ENCODE assay signal across 26 cellular contexts in the genomic region with DNA sequence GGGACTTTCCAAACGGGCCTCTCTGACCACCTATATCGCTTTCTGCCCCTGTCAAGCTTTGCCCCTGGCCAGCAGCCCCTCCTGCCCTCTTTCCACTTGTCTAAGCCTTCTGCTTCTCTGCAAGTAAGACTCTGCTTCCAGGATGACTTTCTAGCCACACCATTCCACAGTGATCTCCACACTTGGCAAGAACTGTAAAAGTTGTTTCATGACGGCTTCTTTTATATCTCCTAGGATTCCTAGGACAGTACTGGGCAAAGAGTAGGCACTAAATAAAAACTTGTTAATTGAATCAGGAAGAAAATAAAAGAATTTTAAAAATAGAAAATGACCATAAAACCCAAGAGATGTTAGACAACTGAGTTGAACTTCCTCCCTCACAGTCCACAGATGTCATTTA. TPM values are rescaled to one million over a fixed set of nuclear protein-coding genes. Genes with fewer than 3 reads are reported as not detected.
A peak's percentile ranks its signal among the peaks of the same experiment; 100 is the strongest.
DNase-seq lines count a peak whose midpoint lies in the region; ATAC-seq and TF ChIP-seq lines count a peak whose summit lies in the region.
"Had no signal": no experiment of that assay in that cellular context is flagged by ENCODE, and none has a peak within 500 bp of the region (broad histone marks: within the 10 kb centered on the region; RNA-seq: fewer than 3 reads in every experiment).

No MANE protein-coding gene starts in this region.

- no peak overlapping the region for H2AFZ ChIP-seq in H9 (ENCODE audit: low read length)
- H2AFZ ChIP-seq: hepatocyte had no signal

- no peak overlapping the region for H3T11ph ChIP-seq in H9 (ENCODE audit: low read length)

- H3K79me2 ChIP-seq in H9 (ENCODE audit: insufficient read depth, low read length), result no peaks in the 10 kb centered on the region

- H3K79me1 ChIP-seq in H9 (ENCODE audit: insufficient read depth, low read depth, low read length, poor library complexity, severe bottlenecking), result no peaks in the 10 kb centered on the region

- DNase-seq in AG08396 (ENCODE audit: low spot score) (peak; percentile 13), H9 (no peak), chondrocyte (ENCODE audit: low spot score) (no peak), nephron progenitor cell (no peak), inferior parietal cortex (ENCODE audit: extremely low spot score) (no peak), OCI-M1 (lab: John Stamatoyannopoulos, UW) (no peak)
- no peak for DNase-seq in activated naive CD8-positive, alpha-beta T cell treated with anti-CD3 and anti-CD28 coated beads, Interleukin-2, amount 50 U/mL, for 24 hours
- DNase-seq in T-helper 2 cell treated with Interferon-gamma antibody and Interleukin-4, amounts not matched to agents 5 μg/mL and 100 μg/mL, for 36 hours (ENCODE audit: low spot score), result no peak
- DNase-seq: activated B cell treated with CpG ODN at 0.5 μM for 24 hours; activated CD4-positive, alpha-beta memory T cell treated with anti-CD3 and anti-CD28 coated beads, Interleukin-2, amount 10 ng/mL, durations not matched to agents 7 days and 5 days; activated gamma-delta T cell treated with Interleukin-2 at 50 U/mL for 16 hours; immature natural killer cell; NCI-H146; NCI-H510A; NK-92 treated with Interleukin-12 subunit alpha and Interleukin-12 subunit beta, amount 100 ng/mL, for 24 hours; Peyer's patch; stimulated activated CD8-positive, alpha-beta memory T cell treated with anti-CD3 and anti-CD28 coated beads, Interleukin-4, amount 100 ng/mL, for 48 hours; T1000; upper lobe of right lung had no signal

- H4K5ac ChIP-seq in H9 (ENCODE audit: insufficient read length, low read depth, low read length), result no peak overlapping the region

- peaks cover 9% of the 10 kb centered on the region for H3K23me2 ChIP-seq in H9 (ENCODE audit: insufficient read length, low read depth, low read length, poor library complexity, severe bottlenecking)

- no peak overlapping the region for H3K27ac ChIP-seq in H9 (ENCODE audit: insufficient read length, low read depth, low read length)
- H3K27ac ChIP-seq: cardiac muscle cell, hepatocyte, Peyer's patch, upper lobe of right lung had no signal

- H3K27me3 ChIP-seq in H9 (ENCODE audit: insufficient read depth, low read length), result no peaks in the 10 kb centered on the region
- H3K27me3 ChIP-seq: cardiac muscle cell, hepatocyte, Peyer's patch, right atrium auricular region, upper lobe of right lung had no signal

- H4K8ac ChIP-seq in H9 (replicated peaks; ENCODE audit: insufficient read length, low read depth, low read length), result no peak overlapping the region

- no peak overlapping the region for H3K4ac ChIP-seq in H9 (ENCODE audit: low read depth, low read length)

- H4K20me1 ChIP-seq in H9 (ENCODE audit: control insufficient read depth, insufficient read depth, insufficient read length), result no peaks in the 10 kb centered on the region

- H3K36me3 Mint-ChIP-seq in H9 (ENCODE audit: insufficient read depth in 1 of 3, low read depth in 3 of 3) (no peaks in the 10 kb centered on the region), chondrocyte (ENCODE audit: low read depth) (no peaks in the 10 kb centered on the region), nephron progenitor cell (ENCODE audit: low read depth) (no peaks in the 10 kb centered on the region)
- H3K36me3 Mint-ChIP-seq in activated naive CD8-positive, alpha-beta T cell treated with anti-CD3 and anti-CD28 coated beads, Interleukin-2, amount 50 U/mL, for 24 hours (ENCODE audit: low read depth), result no peaks in the 10 kb centered on the region
- H3K36me3 Mint-ChIP-seq in T-helper 2 cell treated with Interferon-gamma antibody and Interleukin-4, amounts not matched to agents 5 μg/mL and 100 μg/mL, for 36 hours (ENCODE audit: low read depth), result peaks cover 1% of the 10 kb centered on the region
- H3K36me3 Mint-ChIP-seq: immature natural killer cell had no signal

- H4K91ac ChIP-seq in H9 (ENCODE audit: insufficient read length, low read depth, low read length), result no peak overlapping the region

- H3K14ac ChIP-seq in H9 (ENCODE audit: insufficient read depth, low read length), result no peak overlapping the region

- H3K9ac ChIP-seq in H9 (ENCODE audit: extremely low read depth, insufficient read length, low read length), result no peak overlapping the region

- no CpG with 5 or more reads among the region's 3 CpGs for WGBS in H9 (ENCODE audit: extremely low coverage, insufficient read length, low lambda C conversion rate)

- no peak for TF ChIP-seq CTCF in H9 (conservative IDR thresholded peaks at IDR 0.05)
- TF ChIP-seq CTCF in chondrocyte (IDR thresholded peaks at IDR 0.05), result no peak
- TF ChIP-seq CTCF in nephron progenitor cell (IDR thresholded peaks at IDR 0.05), result no peak

- no peak overlapping the region for H3K4me2 ChIP-seq in H9 (ENCODE audit: insufficient read depth, insufficient read length, low read length)
- H3K4me2 ChIP-seq: hepatocyte had no signal

- no peak overlapping the region for H2BK12ac ChIP-seq in H9 (ENCODE audit: insufficient read length, low read depth, low read length)

- no peak overlapping the region for H2BK120ac ChIP-seq in H9 (ENCODE audit: low read depth, low read length, poor library complexity, severe bottlenecking)

- H3K4me1 Mint-ChIP-seq in H9 (peaks cover 25 to 30% of the 10 kb centered on the region in 2 experiments), chondrocyte (ENCODE audit: low read depth) (peaks cover 46% of the 10 kb centered on the region), nephron progenitor cell (peaks cover 41% of the 10 kb centered on the region)
- H3K4me1 Mint-ChIP-seq in activated naive CD8-positive, alpha-beta T cell treated with anti-CD3 and anti-CD28 coated beads, Interleukin-2, amount 50 U/mL, for 24 hours, result peaks cover 37% of the 10 kb centered on the region
- H3K4me1 Mint-ChIP-seq in T-helper 2 cell treated with Interferon-gamma antibody and Interleukin-4, amounts not matched to agents 5 μg/mL and 100 μg/mL, for 36 hours (ENCODE audit: low read depth), result peaks cover 35% of the 10 kb centered on the region

- no peaks in the 10 kb centered on the region for H3K4me1 ChIP-seq in H9 (ENCODE audit: insufficient read depth, low read length)

- H2BK20ac ChIP-seq in H9 (ENCODE audit: low read depth, low read length, poor library complexity, severe bottlenecking), result no peak overlapping the region

- H3K9me3 Mint-ChIP-seq in H9 (no peaks in the 10 kb centered on the region; a peak in 1 of 5 replicates), chondrocyte (ENCODE audit: low read depth) (no peaks in the 10 kb centered on the region), nephron progenitor cell (no peaks in the 10 kb centered on the region)
- H3K9me3 Mint-ChIP-seq in activated naive CD8-positive, alpha-beta T cell treated with anti-CD3 and anti-CD28 coated beads, Interleukin-2, amount 50 U/mL, for 24 hours, result no peaks in the 10 kb centered on the region
- H3K9me3 Mint-ChIP-seq in T-helper 2 cell treated with Interferon-gamma antibody and Interleukin-4, amounts not matched to agents 5 μg/mL and 100 μg/mL, for 36 hours, result no peaks in the 10 kb centered on the region
- H3K9me3 Mint-ChIP-seq: activated B cell treated with CpG ODN at 0.5 μM for 24 hours; activated CD4-positive, alpha-beta memory T cell treated with anti-CD3 and anti-CD28 coated beads, Interleukin-2, amount 10 ng/mL, durations not matched to agents 7 days and 5 days; dendritic cell treated with granulocyte-macrophage colony-stimulating factor and Interleukin-4, amounts not matched to agents 40 ng/mL and 50 ng/mL, for 4 days had no signal

- no peaks in the 10 kb centered on the region for H3K9me3 ChIP-seq in H9 (ENCODE audit: control insufficient read depth, low read depth, low read length)
- H3K9me3 ChIP-seq: HAP-1, Peyer's patch, right atrium auricular region, upper lobe of right lung had no signal

- H3K18ac ChIP-seq in H9 (ENCODE audit: insufficient read length, low read depth, low read length), result no peak overlapping the region

- H2AK5ac ChIP-seq in H9 (ENCODE audit: insufficient read length, low read length), result no peak overlapping the region

- H3K4me3 Mint-ChIP-seq in H9 (no peak overlapping the region), chondrocyte (ENCODE audit: unreplicated experiment) (no peak overlapping the region), nephron progenitor cell (peak overlapping the region; percentile 48)
- no peak overlapping the region for H3K4me3 Mint-ChIP-seq in activated naive CD8-positive, alpha-beta T cell treated with anti-CD3 and anti-CD28 coated beads, Interleukin-2, amount 50 U/mL, for 24 hours
- no peak overlapping the region for H3K4me3 Mint-ChIP-seq in T-helper 2 cell treated with Interferon-gamma antibody and Interleukin-4, amounts not matched to agents 5 μg/mL and 100 μg/mL, for 36 hours
- H3K4me3 Mint-ChIP-seq: activated B cell treated with CpG ODN at 0.5 μM for 24 hours; dendritic cell treated with granulocyte-macrophage colony-stimulating factor and Interleukin-4, amounts not matched to agents 40 ng/mL and 50 ng/mL, for 4 days had no signal

- H3K27me3 Mint-ChIP-seq in H9 (ENCODE audit: low read depth), result peaks cover 2% of the 10 kb centered on the region; the same call in 1 of the 2 replicates
- H3K27me3 Mint-ChIP-seq in chondrocyte (ENCODE audit: low read depth), result no peaks in the 10 kb centered on the region
- H3K27me3 Mint-ChIP-seq in nephron progenitor cell (ENCODE audit: low read depth, poor library complexity), result peaks cover 7% of the 10 kb centered on the region
- peaks cover 64% of the 10 kb centered on the region for H3K27me3 Mint-ChIP-seq in activated naive CD8-positive, alpha-beta T cell treated with anti-CD3 and anti-CD28 coated beads, Interleukin-2, amount 50 U/mL, for 24 hours
- peaks cover 49% of the 10 kb centered on the region for H3K27me3 Mint-ChIP-seq in T-helper 2 cell treated with Interferon-gamma antibody and Interleukin-4, amounts not matched to agents 5 μg/mL and 100 μg/mL, for 36 hours (ENCODE audit: low read depth)

- 0 out of 2 replicates have a peak overlapping the region, but pooled peaks have one; percentile 62 for H2BK15ac ChIP-seq in H9 (ENCODE audit: low read depth, low read length)

- H2BK5ac ChIP-seq in H9 (ENCODE audit: insufficient read length, low read length), result no peak overlapping the region

- H3K23ac ChIP-seq in H9 (ENCODE audit: insufficient read length, low read depth, low read length), result no peak overlapping the region

- ATAC-seq in activated naive CD8-positive, alpha-beta T cell treated with anti-CD3 and anti-CD28 coated beads, Interleukin-2, amount 50 U/mL, for 24 hours, result no peak
- ATAC-seq: K562, upper lobe of right lung had no signal

- no peak overlapping the region for H3K56ac ChIP-seq in H9 (ENCODE audit: insufficient read length, low read depth, low read length)

- H3K27ac Mint-ChIP-seq in H9 (peak overlapping the region in 1 of 3 experiments; percentile 36; a peak in 1 of 7 replicates), chondrocyte (ENCODE audit: unreplicated experiment) (peak overlapping the region; percentile 34), nephron progenitor cell (peak overlapping the region; percentile 3)
- no peak overlapping the region for H3K27ac Mint-ChIP-seq in activated naive CD8-positive, alpha-beta T cell treated with anti-CD3 and anti-CD28 coated beads, Interleukin-2, amount 50 U/mL, for 24 hours
- no peak overlapping the region for H3K27ac Mint-ChIP-seq in T-helper 2 cell treated with Interferon-gamma antibody and Interleukin-4, amounts not matched to agents 5 μg/mL and 100 μg/mL, for 36 hours
- H3K27ac Mint-ChIP-seq: activated B cell treated with CpG ODN at 0.5 μM for 24 hours; activated CD4-positive, alpha-beta memory T cell treated with anti-CD3 and anti-CD28 coated beads, Interleukin-2, amount 10 ng/mL, durations not matched to agents 7 days and 5 days; CD14-positive monocyte; dendritic cell treated with granulocyte-macrophage colony-stimulating factor and Interleukin-4, amounts not matched to agents 40 ng/mL and 50 ng/mL, for 4 days; immature natural killer cell had no signal

RNA-seq across cellular contexts. Expression of a gene that starts 1.8 kb away (rescaled TPM):
- 12.9 and 14.3 TPM in 2 replicates for total RNA-seq in H9 (2021)
- total RNA-seq in chondrocyte, result 34.9 to 42.9 TPM (median 40.0 TPM) in 3 replicates
- total RNA-seq: activated CD4-positive, alpha-beta memory T cell treated with anti-CD3 and anti-CD28 coated beads, Interleukin-2, amount 10 ng/mL, durations not matched to agents 7 days and 5 days had no signal

RNA-seq across cellular contexts. Expression of a gene that starts 6.3 kb away (rescaled TPM):
- 90.6 and 93.4 TPM in 2 replicates for total RNA-seq in H9 (2021)
- total RNA-seq in chondrocyte, result 46.7 to 57.8 TPM (median 55.1 TPM) in 3 replicates

Comparison
In these comparisons a context has a peak if more than half of its experiments do, and no peak if none do; other contexts are left out.
1. H3K27ac Mint-ChIP-seq: peak in chondrocyte (single experiment) and nephron progenitor cell (single experiment); none in activated naive CD8-positive, alpha-beta T cell treated with anti-CD3 and anti-CD28 coated beads, Interleukin-2, amount 50 U/mL, for 24 hours (single experiment) and T-helper 2 cell treated with Interferon-gamma antibody and Interleukin-4, amounts not matched to agents 5 μg/mL and 100 μg/mL, for 36 hours (single experiment).